20 cellular contexts compared by ENCODE assay signal in the genomic region with DNA sequence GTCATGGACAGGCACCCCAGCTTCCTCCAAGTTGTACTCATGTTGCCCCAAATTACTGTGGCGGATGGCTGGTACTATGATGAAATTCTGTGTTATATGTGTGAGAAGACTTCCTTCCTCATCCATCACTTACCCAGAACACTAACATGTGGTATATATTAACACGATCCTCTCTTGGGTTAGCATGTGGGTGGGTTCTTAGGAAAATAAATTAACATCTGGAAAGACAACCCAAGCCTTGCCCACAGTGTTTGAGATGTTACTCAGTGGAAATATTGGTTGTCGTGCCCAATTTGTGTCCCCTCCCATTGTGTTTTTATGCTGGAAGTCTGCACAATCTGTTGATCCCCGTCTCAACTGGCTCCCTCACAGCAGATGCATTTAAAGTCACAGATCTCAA.
"Had no signal": no experiment of that assay in that cellular context is flagged by ENCODE, and none has a peak within 500 bp of the region (broad histone marks: within the 10 kb centered on the region; RNA-seq: fewer than 3 reads in every experiment).

No MANE protein-coding gene starts in this region.

- H3K27ac ChIP-seq: coronary artery, heart left ventricle, spleen, thyroid gland had no signal

- H3K27me3 ChIP-seq: thyroid gland had no signal

- H3K36me3 ChIP-seq: heart left ventricle, spleen, thyroid gland had no signal

- H3K4me1 Mint-ChIP-seq: activated naive CD8-positive, alpha-beta T cell treated with anti-CD3 and anti-CD28 coated beads for 36 hours; mesothelial cell of epicardium; naive thymus-derived CD8-positive, alpha-beta T cell had no signal

- H3K4me1 ChIP-seq: heart left ventricle, spleen, thyroid gland had no signal

- H3K36me3 Mint-ChIP-seq: activated naive CD8-positive, alpha-beta T cell treated with anti-CD3 and anti-CD28 coated beads for 36 hours; mesothelial cell of epicardium; naive thymus-derived CD8-positive, alpha-beta T cell had no signal

- H3K4me3 ChIP-seq: coronary artery, heart left ventricle, spleen, thyroid gland had no signal

- H3K4me3 Mint-ChIP-seq: activated naive CD8-positive, alpha-beta T cell treated with anti-CD3 and anti-CD28 coated beads for 36 hours; activated T-cell treated with anti-CD3 and anti-CD28 coated beads, Interleukin-2, amount 50 U/mL, for 4 hours; mesothelial cell of epicardium; naive thymus-derived CD8-positive, alpha-beta T cell had no signal

- H3K9me3 Mint-ChIP-seq: activated naive CD8-positive, alpha-beta T cell treated with anti-CD3 and anti-CD28 coated beads for 36 hours; activated T-cell treated with anti-CD3 and anti-CD28 coated beads, Interleukin-2, amount 50 U/mL, for 4 hours; mesothelial cell of epicardium had no signal

- H3K9me3 ChIP-seq: heart left ventricle, spleen, thyroid gland had no signal

- ATAC-seq: activated T-cell treated with anti-CD3 and anti-CD28 coated beads, Interleukin-2, amount 50 U/mL, for 4 hours; heart left ventricle; left ventricle myocardium superior; naive thymus-derived CD8-positive, alpha-beta T cell; stimulated activated naive CD8-positive, alpha-beta T cell treated with anti-CD3 and anti-CD28 coated beads, Interleukin-15, Interleukin-2, amounts not matched to agents 100 U/mL and 50 U/mL, for 24 hours had no signal

- DNase-seq: activated CD8-positive, alpha-beta memory T cell treated with anti-CD3 and anti-CD28 coated beads for 24 hours; activated CD8-positive, alpha-beta memory T cell treated with anti-CD3 and anti-CD28 coated beads, Interleukin-2, amount 50 U/mL, for 4 hours; activated naive CD4-positive, alpha-beta T cell treated with Interleukin-2 at 50 U/mL for 16 hours; activated naive CD8-positive, alpha-beta T cell treated with anti-CD3 and anti-CD28 coated beads for 36 hours; activated T-cell treated with anti-CD3 and anti-CD28 coated beads, Interleukin-2, amount 50 U/mL, for 4 hours; cerebellar nuclear complex; heart left ventricle; left ventricle myocardium superior; mammary epithelial cell; naive thymus-derived CD8-positive, alpha-beta T cell; retina; spleen; stimulated activated CD4-positive, alpha-beta T cell treated with anti-CD3 and anti-CD28 coated beads, Interleukin-4, amount 100 ng/mL, for 4 hours; stimulated activated naive CD8-positive, alpha-beta T cell treated with anti-CD3 and anti-CD28 coated beads, Interleukin-15, Interleukin-2, amounts not matched to agents 100 U/mL and 50 U/mL, for 24 hours; substantia nigra; T-helper 1 cell; thyroid gland had no signal

- H3K27ac Mint-ChIP-seq: activated naive CD8-positive, alpha-beta T cell treated with anti-CD3 and anti-CD28 coated beads for 36 hours; mesothelial cell of epicardium; naive thymus-derived CD8-positive, alpha-beta T cell; progenitor cell of endocrine pancreas had no signal
